8 cellular contexts compared by ENCODE assay signal in genomic region chr17:57989011-57989345, GRCh38. TPM values are rescaled to one million over a fixed set of nuclear protein-coding genes. Genes with fewer than 3 reads are reported as not detected.
DNase-seq lines count a peak whose midpoint lies in the region; ATAC-seq, FAIRE-seq and TF ChIP-seq lines count a peak whose summit lies in the region.

No MANE protein-coding gene starts in this region.

- H3K27ac ChIP-seq in DND-41 (ENCODE audit: low read length): peak overlapping the region; percentile 83; the same call in 1 of the 2 replicates
- H3K27ac ChIP-seq in K562 (ENCODE audit: extremely low read depth, low read depth, low read length): peak overlapping the region; percentile 78
- H3K27ac ChIP-seq in left lung: peak overlapping the region; percentile 95
- H3K27ac ChIP-seq in thymus (ENCODE audit: low read depth): peak overlapping the region; percentile 91

- no peaks in the 10 kb centered on the region for H3K9me1 ChIP-seq in K562 (ENCODE audit: control insufficient read depth, insufficient read depth, low read length)

- peak; percentile 92 for FAIRE-seq in K562 (lab: Jason Lieb, UNC)

- peak overlapping the region; percentile 81 for H3K9ac ChIP-seq in DND-41 (ENCODE audit: low read depth, low read length)
- H3K9ac ChIP-seq in K562 (ENCODE audit: insufficient read depth in 1 of 2, low read depth in 2 of 2, low read length in 2 of 2): peak overlapping the region; percentile 73 to 96; a peak in 2 of 4 replicates

- intact Hi-C loops in K562 (cut with micrococcal nuclease) (loop anchor here (2.0 kb wide), 1 partner anchor 40 kb away; no protein-coding TSS in a partner anchor), left lung (cut with DNase I) (no loop called here)

- DNase-seq in DND-41: no peak
- DNase-seq in NB4 (ENCODE audit: low read depth): no peak
- peak; percentile 32 to 72 (median 48) for DNase-seq in K562 (ENCODE audit: extremely low read depth in 1 of 4, low spot score in 3 of 4)
- DNase-seq in left lung: no peak
- no peak for DNase-seq in 8988T

- 0% methylated on average over 5 of the region's 5 CpGs for WGBS in K562 (ENCODE audit: insufficient coverage, low coverage, missing lambda C conversion rate)
- 54% methylated on average over 5 of the region's 5 CpGs for WGBS in thymus

- TF ChIP-seq CTCF in DND-41 (IDR thresholded peaks at IDR 0.05; ENCODE audit: borderline replicate concordance, extremely low read depth, low read length, poor library complexity, severe bottlenecking) (no peak), NB4 (IDR thresholded peaks at IDR 0.05; ENCODE audit: low read depth, low read length) (no peak), K562 (IDR thresholded peaks at IDR 0.05 in 2 of 3, conservative IDR thresholded peaks at IDR 0.05 in 1 of 3; ENCODE audit: insufficient read depth in 2 of 3, low read depth in 1 of 3, low read length in 3 of 3) (0 out of 6 replicates have a peak, but pooled peaks of 1 of the 3 experiments have one; percentile 26), left lung (IDR thresholded peaks at IDR 0.05) (no peak)

- TF ChIP-seq RAD21 in K562 (CRISPR knock-in tag; conservative IDR thresholded peaks at IDR 0.05 in 1 of 2, IDR thresholded peaks at IDR 0.05 in 1 of 2): no peak

- no peak for ATAC-seq in DND-41 (ENCODE audit: insufficient read depth, low read depth)
- peak; percentile 62 for ATAC-seq in K562
- ATAC-seq in left lung: no peak
- no peak for ATAC-seq in GM18511 (IDR thresholded peaks at IDR 0.05; ENCODE audit: unreplicated experiment)
- no peak for ATAC-seq in HG02571 (IDR thresholded peaks at IDR 0.05; ENCODE audit: unreplicated experiment)

- no TSS peak for BruUV-seq in K562 (replicated peaks; lab: Mats Ljungman, UMichigan)

- in situ Hi-C loops in K562 (cut with MboI): no loop called here

- peak overlapping the region; percentile 78 for H3K4me2 ChIP-seq in DND-41 (ENCODE audit: insufficient read depth, low read length)
- peak overlapping the region; percentile 98 for H3K4me2 ChIP-seq in K562 (ENCODE audit: insufficient read depth, low read length)

- POLR2A ChIA-PET in K562 (lab: Yijun Ruan, JAX): interaction anchor here (0.6 to 3.9 kb wide), 5 partner anchors 10 to 144 kb away, joined by 3 to 30 read pairs (median 3); partner anchors contain the start of gene SRSF1

- H3K4me1 ChIP-seq in DND-41 (ENCODE audit: insufficient read depth, low read length) (peaks cover 45% of the 10 kb centered on the region), K562 (replicated peaks in 1 of 2; ENCODE audit: control insufficient read depth in 2 of 2, insufficient read depth in 2 of 2, low read length in 2 of 2) (peaks cover 14 to 46% of the 10 kb centered on the region in 2 experiments; a peak in 3 of 5 replicates), left lung (peaks cover 13 to 51% of the 10 kb centered on the region in 2 donors), thymus (ENCODE audit: control insufficient read depth, insufficient read depth, low read length) (peaks cover 23% of the 10 kb centered on the region)

- H2AFZ ChIP-seq in DND-41 (ENCODE audit: low read depth, low read length) (peak overlapping the region; percentile 73), K562 (ENCODE audit: low read depth, low read length) (peak overlapping the region; percentile 98)

- H4K20me1 ChIP-seq in DND-41 (ENCODE audit: insufficient read depth, low read length) (peaks cover 22% of the 10 kb centered on the region; the same call in 1 of the 2 replicates), K562 (replicated peaks; ENCODE audit: control insufficient read depth, insufficient read depth, low read length) (no peaks in the 10 kb centered on the region)

- CTCF ChIA-PET in K562 (lab: Yijun Ruan, JAX; ENCODE audit: low intra/inter-chr PET ratio): no interaction called here

- H3K9me3 ChIP-seq in DND-41 (ENCODE audit: insufficient read depth, low read length, severe bottlenecking) (no peaks in the 10 kb centered on the region), K562 (replicated peaks; ENCODE audit: control insufficient read depth, insufficient read depth, low read depth, low read length) (no peaks in the 10 kb centered on the region), left lung (no peaks in the 10 kb centered on the region), thymus (ENCODE audit: control insufficient read depth) (no peaks in the 10 kb centered on the region)

- H3K79me2 ChIP-seq in DND-41 (ENCODE audit: insufficient read depth, low read length) (peaks cover 40% of the 10 kb centered on the region), K562 (ENCODE audit: control insufficient read depth, insufficient read depth, low read length) (peaks cover 38% of the 10 kb centered on the region)

- H3K36me3 ChIP-seq in DND-41 (ENCODE audit: insufficient read depth, low read length) (peaks cover 13% of the 10 kb centered on the region), K562 (ENCODE audit: control insufficient read depth, insufficient read depth, low read length) (peaks cover 14% of the 10 kb centered on the region), left lung (no peaks in the 10 kb centered on the region), thymus (ENCODE audit: control insufficient read depth, insufficient read depth) (no peaks in the 10 kb centered on the region)

- TF ChIP-seq POLR2A in NB4 (IDR thresholded peaks at IDR 0.05; ENCODE audit: extremely low read depth, insufficient read length) (no peak), K562 (conservative IDR thresholded peaks at IDR 0.05) (no peak)

- H3K4me3 ChIP-seq in DND-41 (ENCODE audit: low read depth in 1 of 2, low read length in 2 of 2) (peak overlapping the region in 1 of 2 experiments; percentile 88; a peak in 2 of 4 replicates), NB4 (ENCODE audit: low read depth, low read length) (peak overlapping the region; percentile 71), K562 (peak overlapping the region; percentile 75), left lung (peak overlapping the region; percentile 76 to 96), thymus (ENCODE audit: low read length) (peak overlapping the region; percentile 95)

- H3K27me3 ChIP-seq in DND-41 (ENCODE audit: insufficient read depth, low read length, poor library complexity) (no peaks in the 10 kb centered on the region), K562 (ENCODE audit: control insufficient read depth in 2 of 2, insufficient read depth in 2 of 2, low read length in 2 of 2) (no peaks in the 10 kb centered on the region), left lung (no peaks in the 10 kb centered on the region), thymus (ENCODE audit: control insufficient read depth, insufficient read depth) (no peaks in the 10 kb centered on the region)

- no peak for TF ChIP-seq EP300 in K562 (IDR thresholded peaks at IDR 0.05; ENCODE audit: low read length)

RNA-seq across cellular contexts. Expression of gene VEZF1, which starts 0.9 kb away (rescaled TPM):
- 10.2 and 22.1 TPM in 2 replicates for total RNA-seq in K562 (2011; cell fraction: chromatin; rRNA removed; ENCODE audit: low replicate concordance)
- 8.3 and 9.2 TPM in 2 replicates for total RNA-seq in K562 (2011; cell fraction: nucleolus; rRNA removed)
- 13.8 and 21.1 TPM in 2 replicates for total RNA-seq in K562 (2011; cell fraction: nucleoplasm; rRNA removed)
- total RNA-seq in K562 (2014; rRNA removed) (17.8 and 19.3 TPM in 2 replicates), K562 (2014; rRNA removed; fragmentation: Illumina TruSeq; extraction: Trizol) (25.9 and 26.2 TPM in 2 replicates), K562 (2015; rRNA removed; fragmentation: Illumina TruSeq; extraction: Trizol) (26.2 and 26.8 TPM in 2 replicates), K562 (2021) (24.6 and 25.7 TPM in 2 replicates), left lung (10 to 100 TPM; 62.7 to 62.9 TPM)
- polyA plus RNA-seq in K562 (2011; rRNA removed) (18.2 and 22.1 TPM in 2 replicates), K562 (2014; fragmentation: Illumina TruSeq; extraction: Trizol) (28.3 and 33.4 TPM in 2 replicates), K562 (2014; fragmentation: Nextera tagmentation; extraction: Ambion mirVana) (1 to 10 TPM; 9.5 to 9.8 TPM), K562 (2014; rRNA removed) (12.3 and 15.5 TPM in 2 replicates), thymus (31.8 TPM)
- polyA plus RNA-seq in K562 (2011; cell fraction: cytosol; rRNA removed): 14.7 and 15.8 TPM in 2 replicates
- 25.7 and 26.0 TPM in 2 replicates for polyA plus RNA-seq in K562 (2011; cell fraction: nucleus; rRNA removed)
- polyA plus RNA-seq in K562 (2012): 21.9 and 25.5 TPM in 2 replicates
- polyA minus RNA-seq in K562 (2011; rRNA and poly(A)+ RNA removed): 31.2 and 40.2 TPM in 2 replicates
- 18.1 and 19.2 TPM in 2 replicates for polyA minus RNA-seq in K562 (2011; cell fraction: cytosol; rRNA and poly(A)+ RNA removed)
- polyA minus RNA-seq in K562 (2011; cell fraction: nucleus; rRNA and poly(A)+ RNA removed): 14.0 and 18.0 TPM in 2 replicates

RNA-seq across cellular contexts. Expression of gene SRSF1, which starts 18.1 kb away (rescaled TPM):
- 786 and 1,134 TPM in 2 replicates for total RNA-seq in K562 (2011; cell fraction: chromatin; rRNA removed; ENCODE audit: low replicate concordance)
- 478 and 544 TPM in 2 replicates for total RNA-seq in K562 (2011; cell fraction: nucleolus; rRNA removed)
- total RNA-seq in K562 (2011; cell fraction: nucleoplasm; rRNA removed): 429 and 506 TPM in 2 replicates
- total RNA-seq in K562 (2014; rRNA removed): 434 and 460 TPM in 2 replicates
- 485 and 507 TPM in 2 replicates for total RNA-seq in K562 (2014; rRNA removed; fragmentation: Illumina TruSeq; extraction: Trizol)
- total RNA-seq in K562 (2015; rRNA removed; fragmentation: Illumina TruSeq; extraction: Trizol): 538 and 559 TPM in 2 replicates
- 384 and 442 TPM in 2 replicates for total RNA-seq in K562 (2021)
- polyA plus RNA-seq in K562 (2011; rRNA removed): 318 and 470 TPM in 2 replicates
- polyA plus RNA-seq in K562 (2011; cell fraction: cytosol; rRNA removed): 194 and 299 TPM in 2 replicates
- polyA plus RNA-seq in K562 (2011; cell fraction: nucleus; rRNA removed): 1,337 and 1,529 TPM in 2 replicates
- polyA plus RNA-seq in K562 (2012): 195 and 557 TPM in 2 replicates
- 380 and 384 TPM in 2 replicates for polyA plus RNA-seq in K562 (2014; fragmentation: Illumina TruSeq; extraction: Trizol)
- 10 to 100 TPM; 77.8 to 98.4 TPM for polyA plus RNA-seq in K562 (2014; fragmentation: Nextera tagmentation; extraction: Ambion mirVana)
- polyA plus RNA-seq in K562 (2014; rRNA removed): 425 and 475 TPM in 2 replicates
- 523 and 643 TPM in 2 replicates for polyA minus RNA-seq in K562 (2011; rRNA and poly(A)+ RNA removed)
- 235 and 297 TPM in 2 replicates for polyA minus RNA-seq in K562 (2011; cell fraction: cytosol; rRNA and poly(A)+ RNA removed)
- 514 and 680 TPM in 2 replicates for polyA minus RNA-seq in K562 (2011; cell fraction: nucleus; rRNA and poly(A)+ RNA removed)
- total RNA-seq in left lung: 100 to 1,000 TPM; 137 to 200 TPM
- 104 TPM for polyA plus RNA-seq in thymus

RNA-seq across cellular contexts. Expression of gene CUEDC1, which starts 33.8 kb away (rescaled TPM):
- total RNA-seq in K562 (2011; cell fraction: chromatin; rRNA removed; ENCODE audit: low replicate concordance): 3.9 and 5.6 TPM in 2 replicates
- total RNA-seq in K562 (2011; cell fraction: nucleolus; rRNA removed): 3.2 and 5.3 TPM in 2 replicates
- total RNA-seq in K562 (2011; cell fraction: nucleoplasm; rRNA removed): 2.2 and 2.3 TPM in 2 replicates
- total RNA-seq in K562 (2014; rRNA removed) (0.33 and 1.5 TPM in 2 replicates), K562 (2014; rRNA removed; fragmentation: Illumina TruSeq; extraction: Trizol) (0.64 and 0.65 TPM in 2 replicates), K562 (2015; rRNA removed; fragmentation: Illumina TruSeq; extraction: Trizol) (0.62 and 0.94 TPM in 2 replicates), K562 (2021) (1.0 and 2.5 TPM in 2 replicates), left lung (10 to 100 TPM; 44.1 to 47.3 TPM)
- polyA plus RNA-seq in K562 (2011; rRNA removed) (1.7 and 2.0 TPM in 2 replicates), K562 (2014; fragmentation: Illumina TruSeq; extraction: Trizol) (1.5 and 1.7 TPM in 2 replicates), K562 (2014; fragmentation: Nextera tagmentation; extraction: Ambion mirVana) (under 1 TPM in 1 of 2 experiments, not detected in 1; 0.20 TPM), K562 (2014; rRNA removed) (2.5 and 4.1 TPM in 2 replicates), thymus (19.3 TPM)
- polyA plus RNA-seq in K562 (2011; cell fraction: cytosol; rRNA removed): 1.6 and 1.8 TPM in 2 replicates
- polyA plus RNA-seq in K562 (2011; cell fraction: nucleus; rRNA removed): 4.7 and 9.4 TPM in 2 replicates
- polyA plus RNA-seq in K562 (2012): 0.42 and 2.3 TPM in 2 replicates
- polyA minus RNA-seq in K562 (2011; rRNA and poly(A)+ RNA removed): 0.75 and 1.4 TPM in 2 replicates
- polyA minus RNA-seq in K562 (2011; cell fraction: cytosol; rRNA and poly(A)+ RNA removed): 1.5 and 2.1 TPM in 2 replicates
- polyA minus RNA-seq in K562 (2011; cell fraction: nucleus; rRNA and poly(A)+ RNA removed): 1.6 and 1.7 TPM in 2 replicates

Comparison
In these comparisons a context has a peak if more than half of its experiments do, and no peak if none do; other contexts are left out.
1. DNase-seq: peak in K562 (4 of 4); none in DND-41 (single experiment), NB4 (single experiment), left lung (0 of 2) and 8988T (single experiment).
2. RNA of gene CUEDC1, which starts 33.8 kb away (total RNA-seq): 44.1 to 47.3 TPM in left lung; 0.33 to 5.6 TPM in K562; every median in the first group is over 4 times any median in the second.
3. Peak in every context shown above with its lines, with median percentiles within 50 percentile points of each other: H3K27ac ChIP-seq.